ENCODE assay signal across 34 cellular contexts in the genomic region with DNA sequence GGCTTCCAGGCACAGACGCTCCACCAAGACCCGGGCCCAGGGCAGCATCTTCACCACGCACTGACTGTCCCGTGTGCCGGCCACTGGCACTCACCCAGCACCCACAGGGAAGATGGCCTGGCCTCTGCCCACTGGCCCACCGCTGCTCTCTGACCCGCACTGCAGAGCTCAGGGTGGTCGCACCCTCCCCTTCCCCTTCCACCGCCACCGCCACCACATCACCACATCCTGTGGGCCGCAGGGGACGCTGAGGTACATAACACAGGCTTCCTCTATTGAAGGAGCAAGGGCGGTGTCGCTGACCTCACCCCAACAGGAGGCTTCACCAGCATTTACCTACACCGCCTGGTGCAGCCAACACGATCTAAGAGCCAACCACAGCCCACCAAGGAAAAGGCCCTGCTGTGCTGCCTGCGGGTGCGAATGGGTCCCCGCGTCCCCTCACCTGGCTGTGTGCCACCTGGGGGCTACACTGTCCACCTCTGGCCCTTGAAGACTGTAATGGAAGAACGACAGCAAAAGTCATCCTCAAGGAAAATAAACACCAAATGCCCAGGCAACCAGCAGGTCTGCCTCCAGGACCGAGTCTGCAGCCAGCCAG.
DNase-seq lines count a peak whose midpoint lies in the region; ATAC-seq, FAIRE-seq and TF ChIP-seq lines count a peak whose summit lies in the region.
"Had no signal": no experiment of that assay in that cellular context is flagged by ENCODE, and none has a peak within 500 bp of the region (broad histone marks: within the 10 kb centered on the region; RNA-seq: fewer than 3 reads in every experiment).

No MANE protein-coding gene starts in this region.

- H3K4me1 Mint-ChIP-seq in WTC11 = peaks cover 4% of the 10 kb centered on the region; the same call in 1 of the 2 replicates
- H3K4me1 Mint-ChIP-seq in progenitor cell of endocrine pancreas (ENCODE audit: low read depth) = no peaks in the 10 kb centered on the region
- H3K4me1 Mint-ChIP-seq: activated CD4-positive, alpha-beta T cell treated with anti-CD3 and anti-CD28 coated beads, Interleukin-2, amount 10 ng/mL, durations not matched to agents 24 days and 14 days had no signal

- H3K9me3 ChIP-seq in kidney (ENCODE audit: control insufficient read depth in 1 of 2, low read length in 2 of 2) (no peaks in the 10 kb centered on the region), Peyer's patch (no peaks in the 10 kb centered on the region)
- H3K9me3 ChIP-seq: Caco-2, esophagus muscularis mucosa, transverse colon had no signal

- H3K9ac ChIP-seq in kidney (ENCODE audit: low read length in 2 of 2) = no peak overlapping the region

- H3K27me3 Mint-ChIP-seq in WTC11 (ENCODE audit: low read depth) (no peaks in the 10 kb centered on the region), progenitor cell of endocrine pancreas (no peaks in the 10 kb centered on the region)
- H3K27me3 Mint-ChIP-seq: activated CD4-positive, alpha-beta T cell treated with anti-CD3 and anti-CD28 coated beads, Interleukin-2, amount 10 ng/mL, durations not matched to agents 24 days and 14 days; memory B cell had no signal

- H3K27me3 ChIP-seq in H7 (ENCODE audit: control insufficient read depth, insufficient read depth, low read length) = no peaks in the 10 kb centered on the region
- H3K27me3 ChIP-seq in Peyer's patch = no peaks in the 10 kb centered on the region
- H3K27me3 ChIP-seq: esophagus muscularis mucosa, foreskin keratinocyte, heart right ventricle, transverse colon had no signal

- DNase-seq in H7 = peak; percentile 61
- DNase-seq in WTC11 (ENCODE audit: low spot score) = no peak
- peak; percentile 69 for DNase-seq in kidney
- no peak for DNase-seq in progenitor cell of endocrine pancreas (ENCODE audit: low spot score, unreplicated experiment)
- DNase-seq in Peyer's patch = no peak
- DNase-seq: activated CD4-positive, alpha-beta T cell treated with anti-CD3 and anti-CD28 coated beads, Interleukin-2, amount 10 ng/mL, durations not matched to agents 24 days and 14 days; activated naive CD4-positive, alpha-beta T cell treated with anti-CD3 and anti-CD28 coated beads for 36 hours; activated T-cell treated with anti-CD3 and anti-CD28 coated beads, Interleukin-2, amount 50 U/mL, for 72 hours; C1 segment of cervical spinal cord; DMS79; foreskin keratinocyte; GDM1; left colon; NCI-H1092 treated with DMSO at 0.1 percent for 48 hours; NCI-H187; NCI-H2171; NCI-H510A treated with DMSO at 0.1 percent for 48 hours; PC-3; retina; SHP77 treated with DMSO at 0.1 percent for 48 hours; small intestine; stimulated activated CD4-positive, alpha-beta T cell treated with anti-CD3 and anti-CD28 coated beads, Interleukin-2, amount 100 ng/mL, for 24 hours; T-helper 9 cell; transverse colon; WERI-Rb-1 had no signal

- no peak overlapping the region for H3K4me3 Mint-ChIP-seq in WTC11
- no peak overlapping the region for H3K4me3 Mint-ChIP-seq in progenitor cell of endocrine pancreas (ENCODE audit: low read depth)
- H3K4me3 Mint-ChIP-seq: activated CD4-positive, alpha-beta T cell treated with anti-CD3 and anti-CD28 coated beads, Interleukin-2, amount 10 ng/mL, durations not matched to agents 24 days and 14 days; activated naive CD4-positive, alpha-beta T cell treated with anti-CD3 and anti-CD28 coated beads for 36 hours; activated T-cell treated with anti-CD3 and anti-CD28 coated beads, Interleukin-2, amount 50 U/mL, for 72 hours; IgD-negative memory B cell; memory B cell had no signal

- peaks cover 8% of the 10 kb centered on the region for H3K36me3 Mint-ChIP-seq in WTC11
- H3K36me3 Mint-ChIP-seq in progenitor cell of endocrine pancreas (ENCODE audit: insufficient read depth) = peaks cover 10% of the 10 kb centered on the region

- FAIRE-seq in kidney (lab: Jason Lieb, UNC) = no peak
- FAIRE-seq: bronchial epithelial cell, colon, small intestine had no signal

- TF ChIP-seq POLR2A in Peyer's patch (IDR thresholded peaks at IDR 0.05) = no peak

- intact Hi-C loops in kidney (cut with DNase I) = no loop called here

- POLR2A ChIA-PET in WTC11 (lab: Charles Lee) = no interaction called here

- no peak overlapping the region for H3K4me3 ChIP-seq in H7 (ENCODE audit: insufficient read depth, low read depth, low read length)
- H3K4me3 ChIP-seq in kidney (ENCODE audit: low read length in 2 of 2) = no peak overlapping the region
- H3K4me3 ChIP-seq in Peyer's patch = no peak overlapping the region
- H3K4me3 ChIP-seq: esophagus muscularis mucosa, heart right ventricle, transverse colon had no signal

- H3K9me3 Mint-ChIP-seq in WTC11 (peaks cover 6% of the 10 kb centered on the region), progenitor cell of endocrine pancreas (ENCODE audit: low read depth) (no peaks in the 10 kb centered on the region)
- H3K9me3 Mint-ChIP-seq: activated CD4-positive, alpha-beta T cell treated with anti-CD3 and anti-CD28 coated beads, Interleukin-2, amount 10 ng/mL, durations not matched to agents 24 days and 14 days; activated naive CD4-positive, alpha-beta T cell treated with anti-CD3 and anti-CD28 coated beads for 36 hours; activated T-cell treated with anti-CD3 and anti-CD28 coated beads, Interleukin-2, amount 50 U/mL, for 72 hours; IgD-negative memory B cell had no signal

- H3K4me1 ChIP-seq in kidney (ENCODE audit: control insufficient read depth in 1 of 2, insufficient read depth in 1 of 2, low read depth in 1 of 2, low read length in 2 of 2) (no peaks in the 10 kb centered on the region), Peyer's patch (no peaks in the 10 kb centered on the region)
- H3K4me1 ChIP-seq: esophagus muscularis mucosa, foreskin keratinocyte, transverse colon had no signal

- TF ChIP-seq CTCF in WTC11 (IDR thresholded peaks at IDR 0.05) (no peak), kidney (IDR thresholded peaks at IDR 0.05; ENCODE audit: borderline replicate concordance, extremely low read depth, insufficient read depth) (no peak), progenitor cell of endocrine pancreas (IDR thresholded peaks at IDR 0.05; ENCODE audit: unreplicated experiment) (no peak), Peyer's patch (IDR thresholded peaks at IDR 0.05) (no peak)

- no peak for ATAC-seq in WTC11
- no peak for ATAC-seq in GM18519 (IDR thresholded peaks at IDR 0.05; ENCODE audit: low FRiP score, unreplicated experiment)
- ATAC-seq in GM21529 (IDR thresholded peaks at IDR 0.05; ENCODE audit: unreplicated experiment) = no peak
- ATAC-seq: activated T-cell treated with anti-CD3 and anti-CD28 coated beads, Interleukin-2, amount 50 U/mL, for 72 hours; foreskin keratinocyte; left colon; PC-3 had no signal

- H3K36me3 ChIP-seq in H7 (replicated peaks; ENCODE audit: control insufficient read depth, insufficient read depth, low read length) (peaks cover 7% of the 10 kb centered on the region), kidney (ENCODE audit: control insufficient read depth in 1 of 2, insufficient read depth in 2 of 2, low read length in 2 of 2) (peaks cover 0 to 5% of the 10 kb centered on the region in 2 donors), Peyer's patch (peaks cover 0 to 10% (median 0%) of the 10 kb centered on the region in 3 donors)

- H3K27ac Mint-ChIP-seq in WTC11 (peak overlapping the region; percentile 79; the same call in 1 of the 2 replicates), progenitor cell of endocrine pancreas (peak overlapping the region; percentile 74)
- H3K27ac Mint-ChIP-seq: activated CD4-positive, alpha-beta T cell treated with anti-CD3 and anti-CD28 coated beads, Interleukin-2, amount 10 ng/mL, durations not matched to agents 24 days and 14 days; activated naive CD4-positive, alpha-beta T cell treated with anti-CD3 and anti-CD28 coated beads for 36 hours; activated T-cell treated with anti-CD3 and anti-CD28 coated beads, Interleukin-2, amount 50 U/mL, for 72 hours; IgD-negative memory B cell; memory B cell had no signal

- CTCF ChIA-PET in WTC11 (lab: Charles Lee) = interaction anchor here (0.7 to 1.4 kb wide), 3 partner anchors 10 to 156 kb away, joined by 3 to 5 read pairs (median 3); a partner anchor contains a TSS

- H3K27ac ChIP-seq in kidney (ENCODE audit: low read depth in 2 of 2, low read length in 2 of 2) (no peak overlapping the region), Peyer's patch (no peak overlapping the region)
- H3K27ac ChIP-seq: esophagus muscularis mucosa, foreskin keratinocyte, heart right ventricle, transverse colon, WERI-Rb-1 had no signal

TF ChIP-seq in WTC11, 78 proteins besides CTCF, POLR2A, EP300 and RAD21 (continues in another document):
- TF ChIP-seq FOXP1 (CRISPR knock-in tag; IDR thresholded peaks at IDR 0.05; ENCODE audit: borderline replicate concordance) = 0 out of 2 replicates have a peak, but pooled peaks have one; percentile 10
- TF ChIP-seq, protein P1, sequence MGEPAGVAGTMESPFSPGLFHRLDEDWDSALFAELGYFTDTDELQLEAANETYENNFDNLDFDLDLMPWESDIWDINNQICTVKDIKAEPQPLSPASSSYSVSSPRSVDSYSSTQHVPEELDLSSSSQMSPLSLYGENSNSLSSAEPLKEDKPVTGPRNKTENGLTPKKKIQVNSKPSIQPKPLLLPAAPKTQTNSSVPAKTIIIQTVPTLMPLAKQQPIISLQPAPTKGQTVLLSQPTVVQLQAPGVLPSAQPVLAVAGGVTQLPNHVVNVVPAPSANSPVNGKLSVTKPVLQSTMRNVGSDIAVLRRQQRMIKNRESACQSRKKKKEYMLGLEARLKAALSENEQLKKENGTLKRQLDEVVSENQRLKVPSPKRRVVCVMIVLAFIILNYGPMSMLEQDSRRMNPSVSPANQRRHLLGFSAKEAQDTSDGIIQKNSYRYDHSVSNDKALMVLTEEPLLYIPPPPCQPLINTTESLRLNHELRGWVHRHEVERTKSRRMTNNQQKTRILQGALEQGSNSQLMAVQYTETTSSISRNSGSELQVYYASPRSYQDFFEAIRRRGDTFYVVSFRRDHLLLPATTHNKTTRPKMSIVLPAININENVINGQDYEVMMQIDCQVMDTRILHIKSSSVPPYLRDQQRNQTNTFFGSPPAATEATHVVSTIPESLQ (CRISPR knock-in tag; IDR thresholded peaks at IDR 0.05) = no peak
- TF ChIP-seq, protein P2, sequence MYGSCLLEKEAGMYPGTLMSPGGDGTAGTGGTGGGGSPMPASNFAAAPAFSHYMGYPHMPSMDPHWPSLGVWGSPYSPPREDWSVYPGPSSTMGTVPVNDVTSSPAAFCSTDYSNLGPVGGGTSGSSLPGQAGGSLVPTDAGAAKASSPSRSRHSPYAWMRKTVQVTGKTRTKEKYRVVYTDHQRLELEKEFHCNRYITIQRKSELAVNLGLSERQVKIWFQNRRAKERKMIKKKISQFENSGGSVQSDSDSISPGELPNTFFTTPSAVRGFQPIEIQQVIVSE (CRISPR knock-in tag; IDR thresholded peaks at IDR 0.05; ENCODE audit: borderline replicate concordance) = no peak
- TF ChIP-seq NR2C2 (CRISPR knock-in tag; IDR thresholded peaks at IDR 0.05) = no peak
- TF ChIP-seq ZNF317 (CRISPR knock-in tag; IDR thresholded peaks at IDR 0.05; ENCODE audit: borderline replicate concordance, low read depth) = no peak
- no peak for TF ChIP-seq HMGA2 (CRISPR knock-in tag; IDR thresholded peaks at IDR 0.05)
- TF ChIP-seq EMX1 (CRISPR knock-in tag; IDR thresholded peaks at IDR 0.05) = no peak

Comparison
In these comparisons a context has a peak if more than half of its experiments do, and no peak if none do; other contexts are left out.
1. DNase-seq: peak in H7 (single experiment) and kidney (single experiment); none in WTC11 (single experiment), progenitor cell of endocrine pancreas (single experiment) and Peyer's patch (0 of 3).